In the genomic region with DNA sequence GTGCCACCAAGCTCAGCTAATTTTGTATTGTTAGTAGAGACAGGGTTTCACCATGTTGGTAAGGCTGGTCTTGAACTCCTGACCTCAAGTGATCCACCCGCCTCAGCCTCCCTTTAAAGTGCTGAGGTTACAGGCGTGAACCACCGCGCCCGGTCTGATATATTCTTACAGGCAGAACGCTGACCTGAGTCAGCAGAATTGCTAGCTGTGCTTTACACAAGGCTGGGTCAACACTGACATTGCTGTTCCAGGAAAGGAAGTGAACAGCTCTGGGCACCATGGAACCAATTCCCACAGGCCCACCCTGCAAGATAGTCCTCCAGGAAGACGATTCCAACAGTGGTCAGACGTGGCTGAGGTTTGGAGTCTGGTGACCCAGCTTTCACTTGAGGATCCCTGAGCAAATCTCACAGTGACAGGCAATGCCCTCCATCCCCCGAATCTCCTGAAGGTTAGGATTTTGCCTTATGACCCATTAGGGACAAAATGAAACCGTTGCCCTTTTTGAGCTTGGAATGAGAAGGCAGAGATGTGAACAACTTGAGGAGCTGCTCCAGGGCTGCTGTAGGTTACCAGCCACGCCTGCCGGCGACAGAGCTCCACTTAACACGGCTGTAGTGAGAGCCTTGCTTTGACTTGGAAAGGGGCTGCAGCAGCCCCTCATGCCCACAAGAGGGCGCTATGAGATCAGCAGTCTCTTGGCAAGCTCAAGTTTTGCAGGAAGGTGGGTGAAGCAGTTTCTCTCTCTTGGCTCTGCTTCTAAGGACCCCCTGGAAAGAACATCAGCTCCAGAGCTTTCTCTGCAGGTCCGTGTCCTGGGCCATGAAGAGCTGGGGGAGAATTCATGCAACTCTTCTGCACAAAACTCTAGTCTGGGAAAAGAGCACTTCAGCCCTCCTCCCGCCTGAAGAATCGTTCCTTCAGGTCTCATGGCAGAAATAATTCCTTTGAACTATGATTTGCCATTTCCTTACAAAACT, we compare ENCODE assay signal across 8 cellular contexts.
A peak's percentile ranks its signal among the peaks of the same experiment; 100 is the strongest.
DNase-seq lines count a peak whose midpoint lies in the region; ATAC-seq and TF ChIP-seq lines count a peak whose summit lies in the region.

No MANE protein-coding gene starts in this region.

- H3K9ac ChIP-seq in PC-3 (ENCODE audit: low read length) (no peak overlapping the region), fibroblast of lung (ENCODE audit: insufficient read depth, low read length) (no peak overlapping the region)

- POLR2A ChIA-PET in AG04449 (lab: Yijun Ruan, JAX) (interaction anchor here (1.1 to 1.3 kb wide), 3 partner anchors 18 to 163 kb away, joined by 3 to 5 read pairs (median 4); no protein-coding TSS in a partner anchor), PC-3 (lab: Charles Lee; ENCODE audit: unreplicated experiment) (interaction anchor here (0.5 to 0.8 kb wide), 6 partner anchors 15 to 181 kb away, joined by 3 to 17 read pairs (median 7); no protein-coding TSS in a partner anchor)

- H3K27ac Mint-ChIP-seq in natural killer cell treated with Interleukin-12 subunit alpha and Interleukin-12 subunit beta and Interleukin-15 and Interleukin-18, amount 100 ng/mL, for 72 hours: peak overlapping the region in 1 of 2 donors; percentile 64
- H3K27ac Mint-ChIP-seq in stimulated activated memory B cell treated with anti-CD40 and anti-IgM and Interleukin-4, amounts not matched to agents 10 μg/mL and 1 μg/mL and 100 μg/mL, for 72 hours: no peak overlapping the region

- H3K4me3 ChIP-seq in AG04449 (ENCODE audit: low read depth, low read length): no peak overlapping the region
- H3K4me3 ChIP-seq in PC-3 (ENCODE audit: low read length): no peak overlapping the region
- no peak overlapping the region for H3K4me3 ChIP-seq in fibroblast of lung (replicated peaks in 1 of 4; ENCODE audit: control extremely low read depth in 1 of 4, insufficient read depth in 1 of 4, low read depth in 3 of 4, low read length in 4 of 4)

- H3K36me3 ChIP-seq in PC-3 (ENCODE audit: low read depth, low read length): peaks cover 4% of the 10 kb centered on the region
- H3K36me3 ChIP-seq in fibroblast of lung (ENCODE audit: control insufficient read depth, insufficient read depth, low read length): peaks cover 4% of the 10 kb centered on the region

- peaks cover 5% of the 10 kb centered on the region for H3K4me1 Mint-ChIP-seq in activated T-cell treated with anti-CD3 and anti-CD28 coated beads, Interleukin-2, amount 50 U/mL, for 4 hours (ENCODE audit: low read depth)
- H3K4me1 Mint-ChIP-seq in natural killer cell treated with Interleukin-12 subunit alpha and Interleukin-12 subunit beta and Interleukin-15 and Interleukin-18, amount 100 ng/mL, for 72 hours (ENCODE audit: low read depth in 2 of 2): peaks cover 8 to 18% of the 10 kb centered on the region in 2 donors
- no peaks in the 10 kb centered on the region for H3K4me1 Mint-ChIP-seq in stimulated activated memory B cell treated with anti-CD40 and anti-IgM and Interleukin-4, amounts not matched to agents 10 μg/mL and 1 μg/mL and 100 μg/mL, for 72 hours

- no peak overlapping the region for H3K4me3 Mint-ChIP-seq in activated T-cell treated with anti-CD3 and anti-CD28 coated beads, Interleukin-2, amount 50 U/mL, for 4 hours
- H3K4me3 Mint-ChIP-seq in natural killer cell treated with Interleukin-12 subunit alpha and Interleukin-12 subunit beta and Interleukin-15 and Interleukin-18, amount 100 ng/mL, for 72 hours: no peak overlapping the region
- no peak overlapping the region for H3K4me3 Mint-ChIP-seq in stimulated activated memory B cell treated with anti-CD40 and anti-IgM and Interleukin-4, amounts not matched to agents 10 μg/mL and 1 μg/mL and 100 μg/mL, for 72 hours

- H3K4me2 ChIP-seq in PC-3 (ENCODE audit: low read length) (peak overlapping the region; percentile 37), fibroblast of lung (ENCODE audit: extremely low read depth, insufficient read depth, low read length) (no peak overlapping the region)

- H3K9me3 ChIP-seq in PC-3 (ENCODE audit: low read length): no peaks in the 10 kb centered on the region
- H3K9me3 ChIP-seq in fibroblast of lung (ENCODE audit: control insufficient read depth, insufficient read depth, low read depth, low read length): no peaks in the 10 kb centered on the region

- no peaks in the 10 kb centered on the region for H3K36me3 Mint-ChIP-seq in activated T-cell treated with anti-CD3 and anti-CD28 coated beads, Interleukin-2, amount 50 U/mL, for 4 hours (ENCODE audit: insufficient read depth)
- no peaks in the 10 kb centered on the region for H3K36me3 Mint-ChIP-seq in natural killer cell treated with Interleukin-12 subunit alpha and Interleukin-12 subunit beta and Interleukin-15 and Interleukin-18, amount 100 ng/mL, for 72 hours
- no peaks in the 10 kb centered on the region for H3K36me3 Mint-ChIP-seq in stimulated activated memory B cell treated with anti-CD40 and anti-IgM and Interleukin-4, amounts not matched to agents 10 μg/mL and 1 μg/mL and 100 μg/mL, for 72 hours

- peaks cover 9% of the 10 kb centered on the region for H3F3A ChIP-seq in PC-3 (ENCODE audit: low read length, unreplicated experiment)

- no peaks in the 10 kb centered on the region for H3K9me2 ChIP-seq in PC-3 (replicated peaks; ENCODE audit: low read length)

- H3K79me2 ChIP-seq in PC-3 (ENCODE audit: low read length) (no peaks in the 10 kb centered on the region), fibroblast of lung (ENCODE audit: control insufficient read depth, insufficient read depth, low read length) (no peaks in the 10 kb centered on the region)

- H3K27me3 ChIP-seq in PC-3 (ENCODE audit: low read length) (no peaks in the 10 kb centered on the region), fibroblast of lung (ENCODE audit: control insufficient read depth, insufficient read depth, low read length) (no peaks in the 10 kb centered on the region)

- TF ChIP-seq CTCF in AG04449 (IDR thresholded peaks at IDR 0.05; ENCODE audit: insufficient read depth, low read length, missing control alignments) (peak; percentile 95), PC-3 (conservative IDR thresholded peaks at IDR 0.05; ENCODE audit: low read depth, low read length) (peak; percentile 99), fibroblast of lung (conservative IDR thresholded peaks at IDR 0.05 in 1 of 2, IDR thresholded peaks at IDR 0.05 in 1 of 2; ENCODE audit: low read depth in 1 of 2, low read length in 2 of 2) (peak; percentile 99)

- H3K9me3 Mint-ChIP-seq in activated T-cell treated with anti-CD3 and anti-CD28 coated beads, Interleukin-2, amount 50 U/mL, for 4 hours: no peaks in the 10 kb centered on the region
- no peaks in the 10 kb centered on the region for H3K9me3 Mint-ChIP-seq in natural killer cell treated with Interleukin-12 subunit alpha and Interleukin-12 subunit beta and Interleukin-15 and Interleukin-18, amount 100 ng/mL, for 72 hours
- no peaks in the 10 kb centered on the region for H3K9me3 Mint-ChIP-seq in stimulated activated memory B cell treated with anti-CD40 and anti-IgM and Interleukin-4, amounts not matched to agents 10 μg/mL and 1 μg/mL and 100 μg/mL, for 72 hours

- H4K20me1 ChIP-seq in PC-3 (ENCODE audit: low read length) (no peaks in the 10 kb centered on the region), fibroblast of lung (ENCODE audit: control insufficient read depth, extremely low read depth, insufficient read depth, low read length) (no peaks in the 10 kb centered on the region)

- intact Hi-C loops in PC-3 (cut with micrococcal nuclease): loop anchor here (2.0 to 5.0 kb wide), 6 partner anchors 25 to 267 kb away; no protein-coding TSS in a partner anchor

- CTCF ChIA-PET in AG04449 (lab: Yijun Ruan, JAX) (interaction anchor here (0.7 to 6.7 kb wide), 81 partner anchors 8 to 621 kb away, joined by 3 to 136 read pairs (median 5); partner anchors contain the start of gene IGF2BP2), PC-3 (lab: Charles Lee) (interaction anchor here (0.5 to 2.4 kb wide), 23 partner anchors 14 to 317 kb away, joined by 3 to 14 read pairs (median 4); partner anchors contain the start of gene SENP2)

- ATAC-seq in GM18867 (IDR thresholded peaks at IDR 0.05; ENCODE audit: unreplicated experiment) (peak; percentile 74), PC-3 (peak; percentile 34)
- ATAC-seq in activated T-cell treated with anti-CD3 and anti-CD28 coated beads, Interleukin-2, amount 50 U/mL, for 4 hours: peak; percentile 82 to 83
- peak; percentile 76 to 81 for ATAC-seq in natural killer cell treated with Interleukin-12 subunit alpha and Interleukin-12 subunit beta and Interleukin-15 and Interleukin-18, amount 100 ng/mL, for 72 hours
- ATAC-seq in stimulated activated memory B cell treated with anti-CD40 and anti-IgM and Interleukin-4, amounts not matched to agents 10 μg/mL and 1 μg/mL and 100 μg/mL, for 72 hours: peak; percentile 66

- peak; percentile 44 for DNase-seq in AG04449 (ENCODE audit: low read depth, low spot score)
- DNase-seq in Kasumi-1 (lab: John Stamatoyannopoulos, UW): peak; percentile 79 to 92
- DNase-seq in PC-3: peak; percentile 93
- peak; percentile 36 for DNase-seq in activated T-cell treated with anti-CD3 and anti-CD28 coated beads, Interleukin-2, amount 50 U/mL, for 4 hours
- peak; percentile 72 to 86 for DNase-seq in fibroblast of lung (ENCODE audit: low read depth in 2 of 2)
- peak; percentile 74 for DNase-seq in natural killer cell treated with Interleukin-12 subunit alpha and Interleukin-12 subunit beta and Interleukin-15 and Interleukin-18, amount 100 ng/mL, for 72 hours (ENCODE audit: low spot score)

- BruUV-seq in PC-3 (replicated peaks; lab: Mats Ljungman, UMichigan): no TSS peak

- H3K4me1 ChIP-seq in PC-3 (ENCODE audit: insufficient read depth, low read length) (peaks cover 55% of the 10 kb centered on the region), fibroblast of lung (ENCODE audit: control insufficient read depth, extremely low read depth, insufficient read depth, low read length) (peaks cover 41% of the 10 kb centered on the region)

- peaks cover 22% of the 10 kb centered on the region for H3K27me3 Mint-ChIP-seq in activated T-cell treated with anti-CD3 and anti-CD28 coated beads, Interleukin-2, amount 50 U/mL, for 4 hours (ENCODE audit: low read depth)
- peaks cover 6 to 13% of the 10 kb centered on the region in 2 donors for H3K27me3 Mint-ChIP-seq in natural killer cell treated with Interleukin-12 subunit alpha and Interleukin-12 subunit beta and Interleukin-15 and Interleukin-18, amount 100 ng/mL, for 72 hours
- H3K27me3 Mint-ChIP-seq in stimulated activated memory B cell treated with anti-CD40 and anti-IgM and Interleukin-4, amounts not matched to agents 10 μg/mL and 1 μg/mL and 100 μg/mL, for 72 hours: peaks cover 55% of the 10 kb centered on the region

- H3K27ac ChIP-seq in PC-3 (ENCODE audit: low read length): peak overlapping the region; percentile 64
- peak overlapping the region; percentile 15 for H3K27ac ChIP-seq in fibroblast of lung (ENCODE audit: insufficient read depth, low read length)

- H2AFZ ChIP-seq in PC-3 (ENCODE audit: low read length) (no peak overlapping the region), fibroblast of lung (ENCODE audit: low read length) (no peak overlapping the region)

Comparison
In these comparisons a context has a peak if more than half of its experiments do, and no peak if none do; other contexts are left out.
1. DNase-seq: peak in every context shown above with its lines; median percentile 93 in PC-3; 86 in Kasumi-1; 79 in fibroblast of lung; 74 in natural killer cell treated with Interleukin-12 subunit alpha and Interleukin-12 subunit beta and Interleukin-15 and Interleukin-18, amount 100 ng/mL, for 72 hours; 44 in AG04449; 36 in activated T-cell treated with anti-CD3 and anti-CD28 coated beads, Interleukin-2, amount 50 U/mL, for 4 hours.